24 cellular contexts compared by ENCODE assay signal in genomic region chr1:154237435-154237834, GRCh38. TPM values are rescaled to one million over a fixed set of nuclear protein-coding genes. Genes with fewer than 3 reads are reported as not detected.
"Had no signal": no experiment of that assay in that cellular context is flagged by ENCODE, and none has a peak within 500 bp of the region (broad histone marks: within the 10 kb centered on the region; RNA-seq: fewer than 3 reads in every experiment).

No MANE protein-coding gene starts in this region.

- H3K4me3 Mint-ChIP-seq: activated CD4-positive, alpha-beta T cell treated with anti-CD3 and anti-CD28 coated beads, Interleukin-2, amount 10 ng/mL, durations not matched to agents 24 days and 14 days; activated naive CD4-positive, alpha-beta T cell treated with anti-CD3 and anti-CD28 coated beads, Interleukin-2, amount 10 ng/mL, durations not matched to agents 7 days and 5 days; effector memory CD8-positive, alpha-beta T cell; mesothelial cell of epicardium; natural killer cell treated with Interleukin-12 subunit alpha and Interleukin-12 subunit beta and Interleukin-15 and Interleukin-18, amount 100 ng/mL, for 72 hours had no signal

- H3K27me3 Mint-ChIP-seq: activated CD4-positive, alpha-beta T cell treated with anti-CD3 and anti-CD28 coated beads, Interleukin-2, amount 10 ng/mL, durations not matched to agents 24 days and 14 days; activated naive CD4-positive, alpha-beta T cell treated with anti-CD3 and anti-CD28 coated beads, Interleukin-2, amount 10 ng/mL, durations not matched to agents 7 days and 5 days; effector memory CD8-positive, alpha-beta T cell; natural killer cell treated with Interleukin-12 subunit alpha and Interleukin-12 subunit beta and Interleukin-15 and Interleukin-18, amount 100 ng/mL, for 72 hours had no signal

- H3K9ac ChIP-seq: parathyroid adenoma, SK-N-SH had no signal

- H3K9me3 Mint-ChIP-seq: activated CD4-positive, alpha-beta T cell treated with anti-CD3 and anti-CD28 coated beads, Interleukin-2, amount 10 ng/mL, durations not matched to agents 24 days and 14 days; activated naive CD4-positive, alpha-beta T cell treated with anti-CD3 and anti-CD28 coated beads, Interleukin-2, amount 10 ng/mL, durations not matched to agents 7 days and 5 days; effector memory CD8-positive, alpha-beta T cell; mesothelial cell of epicardium; natural killer cell treated with Interleukin-12 subunit alpha and Interleukin-12 subunit beta and Interleukin-15 and Interleukin-18, amount 100 ng/mL, for 72 hours had no signal

- H3K9me3 ChIP-seq: neutrophil, SK-N-SH, spleen, thyroid gland had no signal

- H2AFZ ChIP-seq: parathyroid adenoma had no signal

- H3K4me1 ChIP-seq: parathyroid adenoma, thyroid gland had no signal

- H3K27ac Mint-ChIP-seq: activated CD4-positive, alpha-beta T cell treated with anti-CD3 and anti-CD28 coated beads, Interleukin-2, amount 10 ng/mL, durations not matched to agents 24 days and 14 days; activated naive CD4-positive, alpha-beta T cell treated with anti-CD3 and anti-CD28 coated beads, Interleukin-2, amount 10 ng/mL, durations not matched to agents 7 days and 5 days; effector memory CD8-positive, alpha-beta T cell; mesothelial cell of epicardium; natural killer cell treated with Interleukin-12 subunit alpha and Interleukin-12 subunit beta and Interleukin-15 and Interleukin-18, amount 100 ng/mL, for 72 hours had no signal

- FAIRE-seq: urothelium cell line had no signal

- DNase-seq: activated CD4-positive, alpha-beta T cell treated with anti-CD3 and anti-CD28 coated beads, Interleukin-2, amount 10 ng/mL, durations not matched to agents 24 days and 14 days; activated CD4-positive, CD25-positive, alpha-beta regulatory T cell; activated naive CD4-positive, alpha-beta T cell treated with anti-CD3 and anti-CD28 coated beads, Interleukin-2, amount 10 ng/mL, durations not matched to agents 7 days and 5 days; amniotic stem cell; effector memory CD8-positive, alpha-beta T cell; foreskin fibroblast; hypothalamus; islet precursor cell; left colon; SK-N-SH; spleen; stimulated activated naive CD4-positive, alpha-beta T cell; thyroid gland had no signal

- H3K4me3 ChIP-seq: spleen, thyroid gland had no signal

- ATAC-seq: effector memory CD8-positive, alpha-beta T cell; left colon; natural killer cell treated with Interleukin-12 subunit alpha and Interleukin-12 subunit beta and Interleukin-15 and Interleukin-18, amount 100 ng/mL, for 72 hours had no signal

- H3K4me2 ChIP-seq: SK-N-SH had no signal

- H3K27me3 ChIP-seq: neutrophil, spleen, thyroid gland had no signal

- H3K27ac ChIP-seq: epithelial cell of prostate, neutrophil, parathyroid adenoma, spleen, thyroid gland had no signal

RNA-seq across cellular contexts. Expression of gene CFAP141, which starts 31.3 kb away (rescaled TPM):
- total RNA-seq: activated CD4-positive, alpha-beta T cell treated with anti-CD3 and anti-CD28 coated beads, Interleukin-2, amount 10 ng/mL, durations not matched to agents 24 days and 14 days; activated CD8-positive, alpha-beta memory T cell treated with anti-CD3 and anti-CD28 coated beads for 36 hours; dermis microvascular lymphatic vessel endothelial cell; left colon; lung microvascular endothelial cell; mesothelial cell of epicardium; natural killer cell treated with Interleukin-12 subunit alpha and Interleukin-12 subunit beta and Interleukin-15 and Interleukin-18, amount 100 ng/mL, for 72 hours; renal cortical epithelial cell; spleen; subcutaneous adipose tissue; thyroid gland had no signal
- polyA plus RNA-seq: SK-N-SH, spleen had no signal
